ENCODE assay signal across 1 cellular context in genomic region chr6:152305672-152306071, GRCh38.
TF ChIP-seq lines count a peak whose summit lies in the region.

No MANE protein-coding gene starts in this region.

TF ChIP-seq in HepG2, 621 proteins besides CTCF, POLR2A, EP300 and RAD21 (continued from another document):
- TF ChIP-seq AHDC1 (CRISPR knock-in tag; IDR thresholded peaks at IDR 0.05; ENCODE audit: borderline replicate concordance) (peak; percentile 87; the same call in 1 of the 2 replicates), MEIS1 (CRISPR knock-in tag; IDR thresholded peaks at IDR 0.05; ENCODE audit: borderline replicate concordance) (no peak), MEIS2 (CRISPR knock-in tag; IDR thresholded peaks at IDR 0.05) (no peak), PHF5A (CRISPR knock-in tag; IDR thresholded peaks at IDR 0.05; ENCODE audit: low read depth, unreplicated experiment) (peak; percentile 47), HOXA5 (CRISPR knock-in tag; IDR thresholded peaks at IDR 0.05) (no peak), RXRB (CRISPR knock-in tag; IDR thresholded peaks at IDR 0.05; ENCODE audit: borderline replicate concordance) (peak; percentile 87), ZBTB43 (CRISPR knock-in tag; conservative IDR thresholded peaks at IDR 0.05) (0 out of 2 replicates have a peak, but pooled peaks have one; percentile 32), ZNF572 (CRISPR knock-in tag; IDR thresholded peaks at IDR 0.05) (no peak), MIXL1 (CRISPR knock-in tag; IDR thresholded peaks at IDR 0.05) (peak; percentile 56; the same call in 1 of the 2 replicates), PAX8 (CRISPR knock-in tag; IDR thresholded peaks at IDR 0.05; ENCODE audit: borderline replicate concordance) (no peak), ZNF431 (CRISPR knock-in tag; IDR thresholded peaks at IDR 0.05; ENCODE audit: borderline replicate concordance, low read depth) (no peak), ZSCAN29 (CRISPR knock-in tag; conservative IDR thresholded peaks at IDR 0.05) (no peak), ESRRA (CRISPR knock-in tag; IDR thresholded peaks at IDR 0.05; ENCODE audit: low read depth) (peak; percentile 69; the same call in 1 of the 2 replicates), TSC22D2 (CRISPR knock-in tag; IDR thresholded peaks at IDR 0.05; ENCODE audit: borderline replicate concordance) (no peak), HMG20B (CRISPR knock-in tag; conservative IDR thresholded peaks at IDR 0.05) (no peak), TEF (CRISPR knock-in tag; IDR thresholded peaks at IDR 0.05) (no peak), SOX13 (IDR thresholded peaks at IDR 0.05) (no peak), SOX13 (CRISPR knock-in tag; conservative IDR thresholded peaks at IDR 0.05 in 1 of 2, IDR thresholded peaks at IDR 0.05 in 1 of 2) (peak in 1 of 2 experiments; percentile 58; a peak in 2 of 4 replicates), SOX5 (CRISPR knock-in tag; IDR thresholded peaks at IDR 0.05; ENCODE audit: borderline replicate concordance) (peak; percentile 60; the same call in 1 of the 2 replicates), ELF3 (CRISPR knock-in tag; IDR thresholded peaks at IDR 0.05) (peak; percentile 38; the same call in 1 of the 2 replicates), RELA (CRISPR knock-in tag; IDR thresholded peaks at IDR 0.05) (no peak), ARID5B (CRISPR knock-in tag; IDR thresholded peaks at IDR 0.05) (peak; percentile 73), ATF7-NPFF (CRISPR knock-in tag; IDR thresholded peaks at IDR 0.05; ENCODE audit: low read depth) (no peak), GATAD1 (CRISPR knock-in tag; IDR thresholded peaks at IDR 0.05) (no peak), NFE2 (CRISPR knock-in tag; IDR thresholded peaks at IDR 0.05) (no peak), GATAD2A (CRISPR knock-in tag; IDR thresholded peaks at IDR 0.05) (peak; percentile 63), ZNF710 (CRISPR knock-in tag; IDR thresholded peaks at IDR 0.05; ENCODE audit: borderline replicate concordance) (peak; percentile 81; the same call in 1 of the 2 replicates), ZFP36L1 (CRISPR knock-in tag; IDR thresholded peaks at IDR 0.05) (peak; percentile 61; the same call in 1 of the 2 replicates), ZMYM4 (CRISPR knock-in tag; IDR thresholded peaks at IDR 0.05) (peak; percentile 19; the same call in 1 of the 2 replicates), ZNF557 (CRISPR knock-in tag; IDR thresholded peaks at IDR 0.05) (0 out of 2 replicates have a peak, but pooled peaks have one; percentile 47), RARA (CRISPR knock-in tag; IDR thresholded peaks at IDR 0.05) (peak; percentile 41; the same call in 1 of the 2 replicates), FOXJ3 (CRISPR knock-in tag; IDR thresholded peaks at IDR 0.05; ENCODE audit: borderline replicate concordance) (peak; percentile 62; the same call in 1 of the 2 replicates), ZNF678 (CRISPR knock-in tag; IDR thresholded peaks at IDR 0.05) (no peak), SALL1 (CRISPR knock-in tag; IDR thresholded peaks at IDR 0.05) (peak; percentile 17; the same call in 1 of the 2 replicates), FOXC1 (CRISPR knock-in tag; IDR thresholded peaks at IDR 0.05; ENCODE audit: borderline replicate concordance) (no peak), ZBTB49 (CRISPR knock-in tag; IDR thresholded peaks at IDR 0.05; ENCODE audit: borderline replicate concordance) (no peak), MAFF (IDR thresholded peaks at IDR 0.05; ENCODE audit: low read depth, low read length) (peak; percentile 73), CREM (IDR thresholded peaks at IDR 0.05) (peak; percentile 14; the same call in 1 of the 2 replicates), CREM (CRISPR knock-in tag; IDR thresholded peaks at IDR 0.05) (no peak), ELF1 (CRISPR knock-in tag; IDR thresholded peaks at IDR 0.05) (no peak), MED1 (CRISPR knock-in tag; IDR thresholded peaks at IDR 0.05) (peak; percentile 40; the same call in 1 of the 2 replicates)
